ENCODE assay signal across 9 cellular contexts in the genomic region with DNA sequence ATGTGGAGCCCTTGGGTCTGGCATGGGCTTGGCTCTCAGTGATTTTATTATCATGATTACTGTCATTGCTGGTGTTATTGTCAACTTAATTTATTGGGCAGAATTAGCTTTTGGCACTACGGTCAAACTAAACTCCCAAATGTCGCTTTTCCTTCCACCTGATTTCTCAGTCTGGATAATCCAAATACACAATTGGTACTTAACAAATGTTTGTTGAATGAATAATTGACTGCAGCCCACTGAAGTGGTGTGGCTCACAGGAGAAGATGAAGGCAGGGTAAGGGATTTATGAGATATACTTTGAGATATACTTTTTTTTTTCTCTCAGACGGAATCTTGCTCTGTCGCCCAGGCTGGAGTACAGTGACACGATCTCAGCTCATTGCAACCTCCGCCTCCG. TPM values are rescaled to one million over a fixed set of nuclear protein-coding genes. Genes with fewer than 3 reads are reported as not detected.
DNase-seq lines count a peak whose midpoint lies in the region; ATAC-seq and TF ChIP-seq lines count a peak whose summit lies in the region.
"Had no signal": no experiment of that assay in that cellular context is flagged by ENCODE, and none has a peak within 500 bp of the region (broad histone marks: within the 10 kb centered on the region; RNA-seq: fewer than 3 reads in every experiment).

No MANE protein-coding gene starts in this region.

- ATAC-seq in activated T-cell treated with anti-CD3 and anti-CD28 coated beads, Interleukin-2, amount 50 U/mL, for 72 hours (replicated peaks in 1 of 2) = no peak
- ATAC-seq in GM18498 (IDR thresholded peaks at IDR 0.05; ENCODE audit: unreplicated experiment) = no peak

- H3K79me1 ChIP-seq in trophoblast cell (ENCODE audit: low read length) = peaks cover 6% of the 10 kb centered on the region

- H3K4me3 ChIP-seq in tibial nerve = peak overlapping the region in 3 of 4 donors; percentile 83 to 99 (median 87)
- no peak overlapping the region for H3K4me3 ChIP-seq in trophoblast cell (ENCODE audit: low read depth, low read length)

- H3K9me3 ChIP-seq in tibial nerve = no peaks in the 10 kb centered on the region
- no peaks in the 10 kb centered on the region for H3K9me3 ChIP-seq in trophoblast cell (ENCODE audit: insufficient read depth, low read depth, low read length)

- no peak overlapping the region for H2AK5ac ChIP-seq in trophoblast cell (ENCODE audit: low read length)

- no peak for TF ChIP-seq CTCF in tibial nerve (IDR thresholded peaks at IDR 0.05)

- H2BK5ac ChIP-seq in trophoblast cell (ENCODE audit: low read depth, low read length, poor library complexity) = no peak overlapping the region

- peaks cover 7 to 12% of the 10 kb centered on the region in 2 donors for H3K36me3 Mint-ChIP-seq in activated T-cell treated with anti-CD3 and anti-CD28 coated beads, Interleukin-2, amount 50 U/mL, for 72 hours (ENCODE audit: insufficient read depth in 2 of 2)
- H3K36me3 Mint-ChIP-seq in activated T-helper 1 cell treated with anti-CD3 and anti-CD28 coated beads, Interleukin-12 subunit alpha, Interleukin-12 subunit beta, Interleukin-2, Interleukin-4 antibody, amounts not matched to agents 30 ng/mL and 10 ng/mL and 1 ng/mL, durations not matched to agents 14 hours and 24 hours and 36 hours (ENCODE audit: low read depth) = peaks cover 14% of the 10 kb centered on the region
- peaks cover 5 to 17% (median 10%) of the 10 kb centered on the region in 3 donors for H3K36me3 Mint-ChIP-seq in immature natural killer cell

- no peak overlapping the region for H3K4ac ChIP-seq in trophoblast cell (ENCODE audit: low read depth, low read length)

- 79 to 88% methylated on average over 7 of the region's 7 CpGs for WGBS in tibial nerve, 2 donors
- WGBS in trophoblast cell (ENCODE audit: extremely low coverage, insufficient coverage, insufficient read length) = no CpG with 5 or more reads among the region's 7 CpGs

- H4K91ac ChIP-seq in trophoblast cell (ENCODE audit: low read depth, low read length) = no peak overlapping the region

- H3K14ac ChIP-seq in trophoblast cell (ENCODE audit: low read length) = no peak overlapping the region

- peaks cover 4% of the 10 kb centered on the region for H3K79me2 ChIP-seq in trophoblast cell (ENCODE audit: control insufficient read depth, insufficient read depth, low read length, poor library complexity)

- H3K4me2 ChIP-seq in trophoblast cell (ENCODE audit: low read length) = no peak overlapping the region

- no peaks in the 10 kb centered on the region for H3K27me3 Mint-ChIP-seq in activated T-cell treated with anti-CD3 and anti-CD28 coated beads, Interleukin-2, amount 50 U/mL, for 72 hours (ENCODE audit: low read depth)
- no peaks in the 10 kb centered on the region for H3K27me3 Mint-ChIP-seq in activated T-helper 1 cell treated with anti-CD3 and anti-CD28 coated beads, Interleukin-12 subunit alpha, Interleukin-12 subunit beta, Interleukin-2, Interleukin-4 antibody, amounts not matched to agents 30 ng/mL and 10 ng/mL and 1 ng/mL, durations not matched to agents 14 hours and 24 hours and 36 hours (ENCODE audit: insufficient read depth)
- peaks cover 0 to 2% (median 0%) of the 10 kb centered on the region in 3 donors for H3K27me3 Mint-ChIP-seq in immature natural killer cell (ENCODE audit: low read depth in 3 of 3)

- no peak overlapping the region for H2BK120ac ChIP-seq in trophoblast cell (ENCODE audit: insufficient read depth, low read length, poor library complexity)

- H3K36me3 ChIP-seq in tibial nerve (peaks cover 0 to 47% (median 11%) of the 10 kb centered on the region in 3 donors), trophoblast cell (ENCODE audit: control insufficient read depth in 1 of 2, insufficient read depth in 2 of 2, low read length in 2 of 2) (peaks cover 12 to 16% of the 10 kb centered on the region in 2 experiments)

- no peak overlapping the region for H3K18ac ChIP-seq in trophoblast cell (ENCODE audit: low read length)

- peaks cover 17% of the 10 kb centered on the region for H3K4me1 Mint-ChIP-seq in activated T-cell treated with anti-CD3 and anti-CD28 coated beads, Interleukin-2, amount 50 U/mL, for 72 hours (ENCODE audit: low read depth)
- H3K4me1 Mint-ChIP-seq in activated T-helper 1 cell treated with anti-CD3 and anti-CD28 coated beads, Interleukin-12 subunit alpha, Interleukin-12 subunit beta, Interleukin-2, Interleukin-4 antibody, amounts not matched to agents 30 ng/mL and 10 ng/mL and 1 ng/mL, durations not matched to agents 14 hours and 24 hours and 36 hours (ENCODE audit: low read depth) = peaks cover 15% of the 10 kb centered on the region
- H3K4me1 Mint-ChIP-seq in immature natural killer cell = peaks cover 17 to 19% of the 10 kb centered on the region in 2 donors

- H2AFZ ChIP-seq in trophoblast cell (ENCODE audit: insufficient read depth, low read length, poor library complexity) = no peak overlapping the region

- H4K8ac ChIP-seq in trophoblast cell (ENCODE audit: low read depth, low read length) = no peak overlapping the region

- no peak for DNase-seq in activated T-cell treated with anti-CD3 and anti-CD28 coated beads, Interleukin-2, amount 50 U/mL, for 72 hours
- DNase-seq in activated T-cell treated with anti-CD3 and anti-CD28 coated beads for 4 hours (no peak), immature natural killer cell (no peak), tibial nerve (ENCODE audit: low spot score in 2 of 2) (no peak), trophoblast cell (no peak), NCI-H1105 (lab: John Stamatoyannopoulos, UW) (no peak)
- no peak for DNase-seq in activated T-helper 1 cell treated with anti-CD3 and anti-CD28 coated beads, Interleukin-12 subunit alpha, Interleukin-12 subunit beta, Interleukin-2, Interleukin-4 antibody, amounts not matched to agents 30 ng/mL and 10 ng/mL and 1 ng/mL, durations not matched to agents 14 hours and 24 hours and 36 hours (ENCODE audit: low spot score)
- DNase-seq: NCI-H526 treated with DMSO at 0.1 percent for 48 hours had no signal

- no peak overlapping the region for H3K27ac Mint-ChIP-seq in activated T-cell treated with anti-CD3 and anti-CD28 coated beads, Interleukin-2, amount 50 U/mL, for 72 hours
- peak overlapping the region; percentile 50 for H3K27ac Mint-ChIP-seq in activated T-helper 1 cell treated with anti-CD3 and anti-CD28 coated beads, Interleukin-12 subunit alpha, Interleukin-12 subunit beta, Interleukin-2, Interleukin-4 antibody, amounts not matched to agents 30 ng/mL and 10 ng/mL and 1 ng/mL, durations not matched to agents 14 hours and 24 hours and 36 hours
- peak overlapping the region in 1 of 6 donors; percentile 24 for H3K27ac Mint-ChIP-seq in immature natural killer cell

- no peaks in the 10 kb centered on the region for H3K9me3 Mint-ChIP-seq in activated T-cell treated with anti-CD3 and anti-CD28 coated beads, Interleukin-2, amount 50 U/mL, for 72 hours
- no peaks in the 10 kb centered on the region for H3K9me3 Mint-ChIP-seq in activated T-helper 1 cell treated with anti-CD3 and anti-CD28 coated beads, Interleukin-12 subunit alpha, Interleukin-12 subunit beta, Interleukin-2, Interleukin-4 antibody, amounts not matched to agents 30 ng/mL and 10 ng/mL and 1 ng/mL, durations not matched to agents 14 hours and 24 hours and 36 hours
- H3K9me3 Mint-ChIP-seq in immature natural killer cell = no peaks in the 10 kb centered on the region

- no peak overlapping the region for H3K9ac ChIP-seq in trophoblast cell (ENCODE audit: low read length)

- no peak overlapping the region for H4K12ac ChIP-seq in trophoblast cell (ENCODE audit: low read depth, low read length)

- H3K23ac ChIP-seq in trophoblast cell (ENCODE audit: low read length) = no peak overlapping the region

- intact Hi-C loops in activated T-helper 1 cell treated with anti-CD3 and anti-CD28 coated beads, Interleukin-12 subunit alpha, Interleukin-12 subunit beta, Interleukin-2, Interleukin-4 antibody, amounts not matched to agents 30 ng/mL and 10 ng/mL and 1 ng/mL, durations not matched to agents 14 hours and 24 hours and 36 hours (cut with micrococcal nuclease) = loop anchor here (5.0 to 10.0 kb wide), 3 partner anchors 85 to 252 kb away; a partner anchor contains a TSS

- H2BK12ac ChIP-seq in trophoblast cell (ENCODE audit: low read length) = no peak overlapping the region

- H3K27me3 ChIP-seq in tibial nerve (no peaks in the 10 kb centered on the region), trophoblast cell (ENCODE audit: insufficient read depth, low read length) (no peaks in the 10 kb centered on the region)

- TF ChIP-seq POLR2A in tibial nerve (IDR thresholded peaks at IDR 0.05) = no peak

- no peak for TF ChIP-seq EP300 in tibial nerve (IDR thresholded peaks at IDR 0.05)

- peaks cover 0 to 43% (median 16%) of the 10 kb centered on the region in 4 donors for H3K4me1 ChIP-seq in tibial nerve
- peaks cover 3 to 6% of the 10 kb centered on the region in 2 experiments for H3K4me1 ChIP-seq in trophoblast cell (ENCODE audit: control insufficient read depth in 1 of 2, insufficient read depth in 2 of 2, low read length in 2 of 2)

- peak overlapping the region; percentile 86 to 88 for H3K4me3 Mint-ChIP-seq in activated T-cell treated with anti-CD3 and anti-CD28 coated beads, Interleukin-2, amount 50 U/mL, for 72 hours
- H3K4me3 Mint-ChIP-seq in activated T-helper 1 cell treated with anti-CD3 and anti-CD28 coated beads, Interleukin-12 subunit alpha, Interleukin-12 subunit beta, Interleukin-2, Interleukin-4 antibody, amounts not matched to agents 30 ng/mL and 10 ng/mL and 1 ng/mL, durations not matched to agents 14 hours and 24 hours and 36 hours = peak overlapping the region; percentile 86
- H3K4me3 Mint-ChIP-seq in immature natural killer cell = peak overlapping the region; percentile 81 to 84 (median 83)

- H3K27ac ChIP-seq in tibial nerve (peak overlapping the region in 2 of 4 donors; percentile 86 to 94), trophoblast cell (ENCODE audit: low read depth, low read length) (no peak overlapping the region)

RNA-seq across cellular contexts. Expression of a gene that starts 1.5 kb away (rescaled TPM):
- total RNA-seq in activated T-cell treated with anti-CD3 and anti-CD28 coated beads, Interleukin-2, amount 50 U/mL, for 72 hours = 10 to 100 TPM; 38.3 to 46.3 TPM
- total RNA-seq in activated T-helper 1 cell treated with anti-CD3 and anti-CD28 coated beads, Interleukin-12 subunit alpha, Interleukin-12 subunit beta, Interleukin-2, Interleukin-4 antibody, amounts not matched to agents 30 ng/mL and 10 ng/mL and 1 ng/mL, durations not matched to agents 14 hours and 24 hours and 36 hours = 115 and 117 TPM in 2 replicates
- polyA plus RNA-seq in immature natural killer cell = 10 to 100 TPM; 16.9 to 26.8 (median 22.6) TPM
- total RNA-seq in tibial nerve = 100 to 1,000 TPM in 1 of 4 donors, 10 to 100 TPM in 3; 74.5 to 141 (median 88.2) TPM
- polyA plus RNA-seq in trophoblast cell (2013) = 61.9 and 62.0 TPM in 2 replicates

RNA-seq across cellular contexts. Expression of a gene that starts 45.5 kb away (rescaled TPM):
- 10 to 100 TPM; 56.5 to 63.6 TPM for total RNA-seq in activated T-cell treated with anti-CD3 and anti-CD28 coated beads, Interleukin-2, amount 50 U/mL, for 72 hours
- total RNA-seq in activated T-helper 1 cell treated with anti-CD3 and anti-CD28 coated beads, Interleukin-12 subunit alpha, Interleukin-12 subunit beta, Interleukin-2, Interleukin-4 antibody, amounts not matched to agents 30 ng/mL and 10 ng/mL and 1 ng/mL, durations not matched to agents 14 hours and 24 hours and 36 hours = 58.9 and 61.3 TPM in 2 replicates
- polyA plus RNA-seq in immature natural killer cell = 100 to 1,000 TPM in 2 of 3 donors, 10 to 100 TPM in 1; 65.3 to 118 (median 107) TPM
- total RNA-seq in tibial nerve = 10 to 100 TPM; 82.2 to 96.7 (median 92.2) TPM
- 107 and 108 TPM in 2 replicates for polyA plus RNA-seq in trophoblast cell (2013)
